ENCODE assay signal across 8 cellular contexts in genomic region chr19:20077791-20078463, GRCh38. TPM values are rescaled to one million over a fixed set of nuclear protein-coding genes. Genes with fewer than 3 reads are reported as not detected.
A peak's percentile ranks its signal among the peaks of the same experiment; 100 is the strongest.
DNase-seq lines count a peak whose midpoint lies in the region; ATAC-seq and TF ChIP-seq lines count a peak whose summit lies in the region.

TSS of gene ZNF90 (plus strand) at chr19:20078000. CDS start at chr19:20078133, 133 bp downstream.

- DNase-seq in activated naive CD4-positive, alpha-beta T cell treated with Interleukin-2 at 50 U/mL for 16 hours = peak; percentile 85
- DNase-seq in germinal center (ENCODE audit: low spot score) (peak; percentile 93), HuH-7 (ENCODE audit: low spot score) (no peak)

- TF ChIP-seq CTCF in neutrophil (IDR thresholded peaks at IDR 0.05) = no peak

- peak within 1 kb of the TSS; percentile 62 to 66 for H3K9ac ChIP-seq in stomach smooth muscle (ENCODE audit: low read length in 2 of 2)

- H3K4me3 ChIP-seq in neutrophil (ENCODE audit: low read depth in 1 of 2, low read length in 1 of 2) (peak within 1 kb of the TSS; percentile 59 to 74), stomach smooth muscle (ENCODE audit: low read length in 2 of 2) (peak within 1 kb of the TSS; percentile 81 to 95)

- peaks cover 15 to 18% of the 10 kb centered on the region in 2 experiments for H3K4me1 ChIP-seq in neutrophil (ENCODE audit: control insufficient read depth in 1 of 2, insufficient read depth in 1 of 2, low read depth in 1 of 2, low read length in 1 of 2)
- peaks cover 10% of the 10 kb centered on the region for H3K4me1 ChIP-seq in stomach smooth muscle (ENCODE audit: control insufficient read depth, insufficient read depth, low read length)

- ATAC-seq in GM18511 (IDR thresholded peaks at IDR 0.05; ENCODE audit: unreplicated experiment) (peak; percentile 96), HG02981 (IDR thresholded peaks at IDR 0.05; ENCODE audit: unreplicated experiment) (peak; percentile 96)

- H3K9me3 ChIP-seq in neutrophil (no peaks in the 10 kb centered on the region), stomach smooth muscle (ENCODE audit: control insufficient read depth in 2 of 2, low read length in 2 of 2) (no peaks in the 10 kb centered on the region)

- H3K27me3 ChIP-seq in neutrophil (no peaks in the 10 kb centered on the region), stomach smooth muscle (ENCODE audit: control insufficient read depth in 1 of 2, insufficient read depth in 2 of 2, low read length in 2 of 2) (no peaks in the 10 kb centered on the region)

- H3K36me3 ChIP-seq in neutrophil (no peaks in the 10 kb centered on the region), stomach smooth muscle (ENCODE audit: control insufficient read depth in 2 of 2, insufficient read depth in 2 of 2, low read length in 2 of 2) (no peaks in the 10 kb centered on the region)

- peak within 1 kb of the TSS; percentile 63 for H3K27ac ChIP-seq in neutrophil
- H3K27ac ChIP-seq in stomach smooth muscle (ENCODE audit: low read length) = no peak within 1 kb of the TSS

TF ChIP-seq in PFSK-1, 5 proteins besides CTCF, POLR2A, EP300 and RAD21:
- no peak for TF ChIP-seq FOXP2 (optimal IDR thresholded peaks at IDR 0.05; ENCODE audit: borderline replicate concordance, extremely low read depth, extremely low read length, insufficient read depth)
- TF ChIP-seq POLR2AphosphoS5 (IDR thresholded peaks at IDR 0.05; ENCODE audit: low read depth, low read length) = peak; percentile 83
- TF ChIP-seq TAF1 (IDR thresholded peaks at IDR 0.05; ENCODE audit: borderline replicate concordance, insufficient read depth, low read length) = peak; percentile 63; the same call in 1 of the 2 replicates
- TF ChIP-seq REST (IDR thresholded peaks at IDR 0.05; ENCODE audit: insufficient read depth in 1 of 2, low read depth in 2 of 2, low read length in 2 of 2) = peak in 1 of 2 experiments; percentile 19; a peak in 1 of 4 replicates
- peak; percentile 78; the same call in 1 of the 2 replicates for TF ChIP-seq SIN3A (IDR thresholded peaks at IDR 0.05; ENCODE audit: borderline replicate concordance, insufficient read depth, low read length)

RNA-seq across cellular contexts. Expression of gene ZNF90, which starts in this region (rescaled TPM):
- polyA plus RNA-seq in PFSK-1 (2012; ENCODE audit: insufficient read length, low read depth) = 4.4 TPM
